ENCODE assay signal across 27 cellular contexts in genomic region chr2:130918421-130918820, GRCh38.
"Had no signal": no experiment of that assay in that cellular context is flagged by ENCODE, and none has a peak within 500 bp of the region (broad histone marks: within the 10 kb centered on the region; RNA-seq: fewer than 3 reads in every experiment).

No MANE protein-coding gene starts in this region.

- H3K27ac Mint-ChIP-seq: activated CD4-positive, alpha-beta T cell treated with anti-CD3 and anti-CD28 coated beads, Interleukin-2, amount 10 ng/mL, durations not matched to agents 7 days and 5 days; activated CD8-positive, alpha-beta T cell treated with anti-CD3 and anti-CD28 coated beads, Interleukin-2, amount 10 ng/mL, durations not matched to agents 7 days and 5 days; activated naive CD4-positive, alpha-beta T cell treated with anti-CD3 and anti-CD28 coated beads for 36 hours; activated naive CD8-positive, alpha-beta T cell; activated naive CD8-positive, alpha-beta T cell treated with anti-CD3 and anti-CD28 coated beads, Interleukin-2, amount 50 U/mL, for 24 hours; activated T-cell treated with anti-CD3 and anti-CD28 coated beads, Interleukin-2, amount 50 U/mL, for 24 hours; brain had no signal

- H3K4me3 Mint-ChIP-seq: activated CD4-positive, alpha-beta T cell treated with anti-CD3 and anti-CD28 coated beads, Interleukin-2, amount 10 ng/mL, durations not matched to agents 7 days and 5 days; activated CD8-positive, alpha-beta T cell treated with anti-CD3 and anti-CD28 coated beads, Interleukin-2, amount 10 ng/mL, durations not matched to agents 7 days and 5 days; activated naive CD4-positive, alpha-beta T cell treated with anti-CD3 and anti-CD28 coated beads for 36 hours; activated naive CD8-positive, alpha-beta T cell; activated naive CD8-positive, alpha-beta T cell treated with anti-CD3 and anti-CD28 coated beads, Interleukin-2, amount 50 U/mL, for 24 hours; activated T-cell treated with anti-CD3 and anti-CD28 coated beads, Interleukin-2, amount 50 U/mL, for 24 hours; brain had no signal

- H3K9me3 Mint-ChIP-seq: activated CD4-positive, alpha-beta T cell treated with anti-CD3 and anti-CD28 coated beads, Interleukin-2, amount 10 ng/mL, durations not matched to agents 7 days and 5 days; activated naive CD4-positive, alpha-beta T cell treated with anti-CD3 and anti-CD28 coated beads for 36 hours; activated naive CD8-positive, alpha-beta T cell treated with anti-CD3 and anti-CD28 coated beads, Interleukin-2, amount 50 U/mL, for 24 hours; activated T-cell treated with anti-CD3 and anti-CD28 coated beads, Interleukin-2, amount 50 U/mL, for 24 hours had no signal

- H3K36me3 ChIP-seq: WERI-Rb-1 had no signal

- H3K27ac ChIP-seq: KMS-11, PC-9, WERI-Rb-1 had no signal

- H3K4me2 ChIP-seq: KMS-11, PC-9 had no signal

- DNase-seq: activated CD4-positive, alpha-beta T cell treated with anti-CD3 and anti-CD28 coated beads, Interleukin-2, amount 10 ng/mL, durations not matched to agents 7 days and 5 days; activated CD4-positive, alpha-beta T cell treated with anti-CD3 and anti-CD28 coated beads, Interleukin-2, amount 50 U/mL, for 48 hours; activated CD8-positive, alpha-beta T cell treated with anti-CD3 and anti-CD28 coated beads, Interleukin-2, amount 10 ng/mL, durations not matched to agents 7 days and 5 days; activated gamma-delta T cell treated with Interleukin-2 at 50 U/mL for 16 hours; activated naive CD4-positive, alpha-beta T cell treated with anti-CD3 and anti-CD28 coated beads for 36 hours; activated naive CD8-positive, alpha-beta T cell treated with anti-CD3 and anti-CD28 coated beads, Interleukin-2, amount 50 U/mL, for 24 hours; activated T-cell treated with anti-CD3 and anti-CD28 coated beads, Interleukin-2, amount 50 U/mL, for 24 hours; anterior cingulate cortex; caudate nucleus; cerebellar nuclear complex; MM.1S; NCI-H1092 treated with DMSO at 0.1 percent for 48 hours; NCI-H1417; NCI-H146; NCI-H187 treated with DMSO at 0.1 percent for 48 hours; NCI-H2081; NCI-H2171 treated with DMSO at 0.1 percent for 48 hours; NCI-H2227 treated with DMSO at 0.1 percent for 48 hours; NCI-H524 treated with DMSO at 0.1 percent for 48 hours; PC-9; Right ventricle myocardium superior; SW 1271; T1000; WERI-Rb-1 had no signal

- H3K36me3 Mint-ChIP-seq: activated naive CD8-positive, alpha-beta T cell; brain had no signal

- H3K4me1 Mint-ChIP-seq: activated CD4-positive, alpha-beta T cell treated with anti-CD3 and anti-CD28 coated beads, Interleukin-2, amount 10 ng/mL, durations not matched to agents 7 days and 5 days; activated naive CD8-positive, alpha-beta T cell treated with anti-CD3 and anti-CD28 coated beads, Interleukin-2, amount 50 U/mL, for 24 hours; brain had no signal

- H3K9ac ChIP-seq: KMS-11 had no signal

- H2AFZ ChIP-seq: PC-9 had no signal

- H3K4me3 ChIP-seq: PC-9 had no signal
